Comparison of ENCODE assay signal across 1 cellular context in genomic region chr12:109827566-109828550, GRCh38.
A peak's percentile ranks its signal among the peaks of the same experiment; 100 is the strongest.
TF ChIP-seq lines count a peak whose summit lies in the region.

No MANE protein-coding gene starts in this region.

TF ChIP-seq in GM12878, 131 proteins besides CTCF, POLR2A, EP300 and RAD21 (continued from another document):
- TF ChIP-seq CUX1 (IDR thresholded peaks at IDR 0.05; ENCODE audit: insufficient replicate concordance, low read depth, low read length) (no peak), MEF2A (IDR thresholded peaks at IDR 0.05; ENCODE audit: insufficient read depth, low read depth, low read length) (no peak), IKZF1 (conservative IDR thresholded peaks at IDR 0.05) (no peak), SP1 (IDR thresholded peaks at IDR 0.05; ENCODE audit: low read depth, low read length) (no peak), CBX5 (IDR thresholded peaks at IDR 0.05; ENCODE audit: low read depth) (no peak), NFIC (IDR thresholded peaks at IDR 0.05; ENCODE audit: low read depth, low read length) (peak; percentile 44; the same call in 1 of the 2 replicates), SREBF2 (IDR thresholded peaks at IDR 0.05; ENCODE audit: low read length) (no peak)
